Comparison of ENCODE assay signal across 29 cellular contexts in the genomic region with DNA sequence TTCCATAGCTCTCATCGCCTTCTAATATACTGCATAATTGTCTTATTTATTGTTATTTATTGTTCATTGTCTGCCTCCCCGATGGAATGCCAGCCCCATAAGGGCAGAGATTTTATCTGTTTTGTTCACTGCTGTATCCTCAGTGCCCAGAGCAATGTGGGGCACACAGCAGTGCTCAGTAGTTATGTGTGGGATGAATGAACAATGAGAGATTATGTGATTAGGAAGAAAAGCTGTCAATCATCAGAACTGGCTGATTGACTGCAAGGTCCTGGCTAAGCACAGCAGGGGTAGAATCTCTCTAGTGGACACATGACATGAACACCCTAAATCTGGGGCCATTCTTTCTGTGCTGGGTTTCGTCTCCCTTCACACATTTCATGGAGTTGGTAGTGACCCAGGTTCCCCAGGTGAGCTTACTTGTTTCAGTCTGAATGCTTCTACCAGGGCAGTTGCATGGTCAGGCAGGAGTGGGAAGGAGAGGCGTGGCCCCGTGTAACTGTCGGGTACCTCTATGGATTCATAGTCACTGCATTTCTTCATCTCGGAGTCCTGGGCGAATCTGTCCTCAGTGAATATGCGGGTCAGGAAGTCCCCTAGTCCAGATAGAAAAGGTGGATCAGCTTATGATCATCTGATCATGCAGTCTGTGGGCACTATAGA. TPM values are rescaled to one million over a fixed set of nuclear protein-coding genes. Genes with fewer than 3 reads are reported as not detected.
"Had no signal": no experiment of that assay in that cellular context is flagged by ENCODE, and none has a peak within 500 bp of the region (broad histone marks: within the 10 kb centered on the region; RNA-seq: fewer than 3 reads in every experiment).

No MANE protein-coding gene starts in this region.

- H3K36me3 ChIP-seq: left lung, lower lobe of right lung, neural progenitor cell, neutrophil, ovary, right atrium auricular region, right lobe of liver, suprapubic skin, thoracic aorta, tibial artery, upper lobe of right lung had no signal

- ATAC-seq: left cardiac atrium; left lung; lower lobe of right lung; natural killer cell; right lobe of liver; stimulated activated effector memory CD8-positive, alpha-beta T cell treated with anti-CD3 and anti-CD28 coated beads, Interleukin-12 subunit alpha, Interleukin-12 subunit beta, amount 100 ng/mL, for 72 hours; upper lobe of right lung had no signal

- H3K9me3 ChIP-seq: left lung, lower lobe of right lung, neutrophil, ovary, right atrium auricular region, right lobe of liver, suprapubic skin, thoracic aorta, tibial artery, upper lobe of right lung had no signal

- H3K4me1 ChIP-seq: left lung, lower lobe of right lung, neural progenitor cell, right atrium auricular region, right lobe of liver, suprapubic skin, tibial artery, upper lobe of right lung had no signal

- H3K4me3 ChIP-seq: left lung, lower lobe of right lung, neural progenitor cell, ovary, right atrium auricular region, right lobe of liver, smooth muscle cell, suprapubic skin, thoracic aorta, tibial artery, upper lobe of right lung had no signal

- DNase-seq: hippocampal formation; kidney glomerular epithelial cell; left cardiac atrium; left lung; lower lobe of right lung; mammary epithelial cell; mesenchymal stem cell; naive B cell; natural killer cell; nephron progenitor cell; ovary; right lobe of liver; stimulated activated CD4-positive, alpha-beta T cell treated with anti-CD3 and anti-CD28 coated beads, Interleukin-4, amount 100 ng/mL, for 24 hours; stimulated activated naive CD4-positive, alpha-beta T cell; tibial artery; trophoblast cell; upper lobe of right lung had no signal

- H3K27me3 ChIP-seq: neural progenitor cell, ovary, right atrium auricular region, right lobe of liver had no signal

RNA-seq across cellular contexts. Expression of a gene that starts 12.6 kb away (rescaled TPM):
- total RNA-seq: left cardiac atrium, left lung, lower lobe of right lung, mammary epithelial cell, omental fat pad, ovary, progenitor cell of endocrine pancreas, pulmonary artery endothelial cell, right atrium auricular region, right lobe of liver, skeletal muscle tissue, smooth muscle cell, suprapubic skin, upper lobe of right lung had no signal
- polyA plus RNA-seq: liver, mammary epithelial cell, ovary, smooth muscle cell had no signal
